ENCODE assay signal across 22 cellular contexts in genomic region chr11:67617243-67617953, GRCh38. TPM values are rescaled to one million over a fixed set of nuclear protein-coding genes. Genes with fewer than 3 reads are reported as not detected.
DNase-seq lines count a peak whose midpoint lies in the region; ATAC-seq and TF ChIP-seq lines count a peak whose summit lies in the region.
"Had no signal": no experiment of that assay in that cellular context is flagged by ENCODE, and none has a peak within 500 bp of the region (broad histone marks: within the 10 kb centered on the region; RNA-seq: fewer than 3 reads in every experiment).

No MANE protein-coding gene starts in this region.

- H3K36me3 Mint-ChIP-seq in T-helper 1 cell treated with Interleukin-12 subunit alpha and Interleukin-12 subunit beta and Interleukin-4 antibody, amounts not matched to agents 30 μg/mL and 1 μg/mL, for 36 hours (ENCODE audit: low read depth) = peaks cover 10% of the 10 kb centered on the region
- H3K36me3 Mint-ChIP-seq in central memory CD8-positive, alpha-beta T cell (ENCODE audit: insufficient read depth) = peaks cover 13% of the 10 kb centered on the region
- H3K36me3 Mint-ChIP-seq in neural progenitor cell = peaks cover 12% of the 10 kb centered on the region
- peaks cover 2 to 3% of the 10 kb centered on the region in 2 donors for H3K36me3 Mint-ChIP-seq in CD14-positive monocyte

- H3K9me3 ChIP-seq in neural progenitor cell (ENCODE audit: low read depth) = no peaks in the 10 kb centered on the region
- H3K9me3 ChIP-seq: BLaER1, tibial artery had no signal

- peaks cover 26% of the 10 kb centered on the region for H3F3A ChIP-seq in neural progenitor cell (ENCODE audit: low read depth)

- H2AFZ ChIP-seq in neural progenitor cell (replicated peaks) = no peak overlapping the region

- peaks cover 16% of the 10 kb centered on the region for H3K27me3 Mint-ChIP-seq in T-helper 1 cell treated with Interleukin-12 subunit alpha and Interleukin-12 subunit beta and Interleukin-4 antibody, amounts not matched to agents 30 μg/mL and 1 μg/mL, for 36 hours (ENCODE audit: low read depth)
- H3K27me3 Mint-ChIP-seq in central memory CD8-positive, alpha-beta T cell = no peaks in the 10 kb centered on the region
- H3K27me3 Mint-ChIP-seq in neural progenitor cell (ENCODE audit: insufficient read depth, low read depth) (peaks cover 25% of the 10 kb centered on the region), CD14-positive monocyte (ENCODE audit: low read depth in 3 of 3) (peaks cover 21 to 26% (median 25%) of the 10 kb centered on the region in 3 donors)

- peaks cover 24% of the 10 kb centered on the region for H3K4me1 ChIP-seq in neural progenitor cell

- H3K79me2 ChIP-seq in neural progenitor cell (ENCODE audit: low read depth) = peaks cover 24% of the 10 kb centered on the region

- ATAC-seq in central memory CD8-positive, alpha-beta T cell (replicated peaks; ENCODE audit: extremely low read depth, poor library complexity, severe bottlenecking) = no peak
- ATAC-seq: sciatic nerve, SK-N-SH treated with all-trans-retinoic acid at 6 μM for 48 hours had no signal

- H3K27ac Mint-ChIP-seq in T-helper 1 cell treated with Interleukin-12 subunit alpha and Interleukin-12 subunit beta and Interleukin-4 antibody, amounts not matched to agents 30 μg/mL and 1 μg/mL, for 36 hours = peak overlapping the region; percentile 64
- H3K27ac Mint-ChIP-seq in central memory CD8-positive, alpha-beta T cell (ENCODE audit: low read depth) = peak overlapping the region; percentile 63
- H3K27ac Mint-ChIP-seq in neural progenitor cell = no peak overlapping the region
- H3K27ac Mint-ChIP-seq in CD14-positive monocyte = no peak overlapping the region

- no peaks in the 10 kb centered on the region for H3K36me3 ChIP-seq in neural progenitor cell

- no peak overlapping the region for H3K4me2 ChIP-seq in neural progenitor cell

- H3K27ac ChIP-seq in neural progenitor cell = no peak overlapping the region
- H3K27ac ChIP-seq: 22Rv1, tibial artery had no signal

- DNase-seq in T-helper 1 cell (no peak), HuH-7 (ENCODE audit: low spot score) (peak; percentile 84), neural progenitor cell (ENCODE audit: low spot score) (no peak), anterior cingulate cortex (lab: John Stamatoyannopoulos, UW) (no peak), CD14-positive monocyte (ENCODE audit: low spot score) (no peak), NCI-H187 (lab: John Stamatoyannopoulos, UW) (no peak)
- no peak for DNase-seq in central memory CD8-positive, alpha-beta T cell (ENCODE audit: low spot score in 2 of 2)
- DNase-seq: activated naive CD4-positive, alpha-beta T cell treated with anti-CD3 and anti-CD28 coated beads, Interleukin-2, amount 50 U/mL, for 16 hours; EL; NCI-H187 treated with DMSO at 0.1 percent for 48 hours; stimulated activated CD4-positive, alpha-beta T cell treated with anti-CD3 and anti-CD28 coated beads, Interleukin-2, amount 100 ng/mL, for 24 hours; tibial artery had no signal

- H3K9ac ChIP-seq in neural progenitor cell = no peak overlapping the region
- H3K9ac ChIP-seq: BLaER1 had no signal

- peaks cover 15% of the 10 kb centered on the region for H4K20me1 ChIP-seq in neural progenitor cell (ENCODE audit: low read depth)
- H4K20me1 ChIP-seq: BLaER1 had no signal

- intact Hi-C loops in CD14-positive monocyte (cut with micrococcal nuclease) = no loop called here

- H3K9me3 Mint-ChIP-seq in T-helper 1 cell treated with Interleukin-12 subunit alpha and Interleukin-12 subunit beta and Interleukin-4 antibody, amounts not matched to agents 30 μg/mL and 1 μg/mL, for 36 hours = no peaks in the 10 kb centered on the region
- H3K9me3 Mint-ChIP-seq in central memory CD8-positive, alpha-beta T cell = no peaks in the 10 kb centered on the region
- H3K9me3 Mint-ChIP-seq in neural progenitor cell = peaks cover 4% of the 10 kb centered on the region
- H3K9me3 Mint-ChIP-seq in CD14-positive monocyte = peaks cover 0 to 7% (median 2%) of the 10 kb centered on the region in 7 donors

- peaks cover 25% of the 10 kb centered on the region for H3K4me1 Mint-ChIP-seq in T-helper 1 cell treated with Interleukin-12 subunit alpha and Interleukin-12 subunit beta and Interleukin-4 antibody, amounts not matched to agents 30 μg/mL and 1 μg/mL, for 36 hours (ENCODE audit: low read depth)
- H3K4me1 Mint-ChIP-seq in central memory CD8-positive, alpha-beta T cell = peaks cover 40% of the 10 kb centered on the region
- H3K4me1 Mint-ChIP-seq in neural progenitor cell (peaks cover 40% of the 10 kb centered on the region), CD14-positive monocyte (peaks cover 18% of the 10 kb centered on the region)

- no peak overlapping the region for H3K4me3 Mint-ChIP-seq in T-helper 1 cell treated with Interleukin-12 subunit alpha and Interleukin-12 subunit beta and Interleukin-4 antibody, amounts not matched to agents 30 μg/mL and 1 μg/mL, for 36 hours
- H3K4me3 Mint-ChIP-seq in central memory CD8-positive, alpha-beta T cell = peak overlapping the region; percentile 78
- H3K4me3 Mint-ChIP-seq in neural progenitor cell = peak overlapping the region; percentile 48
- H3K4me3 Mint-ChIP-seq in CD14-positive monocyte = peak overlapping the region in 1 of 2 donors; percentile 35

- H3K27me3 ChIP-seq in neural progenitor cell = no peaks in the 10 kb centered on the region
- H3K27me3 ChIP-seq: BLaER1 had no signal

- H3K4me3 ChIP-seq in neural progenitor cell = no peak overlapping the region
- H3K4me3 ChIP-seq: BLaER1, lung, tibial artery had no signal

- TF ChIP-seq CTCF in neural progenitor cell (IDR thresholded peaks at IDR 0.05) = no peak
- TF ChIP-seq CTCF in CD14-positive monocyte (IDR thresholded peaks at IDR 0.05) = no peak

RNA-seq across cellular contexts. Expression of gene NDUFV1, which starts 10.7 kb away (rescaled TPM):
- total RNA-seq in neural progenitor cell (ENCODE audit: low replicate concordance) = 71.0 and 137 TPM in 2 replicates
- 10 to 100 TPM; 71.6 to 72.1 TPM for polyA plus RNA-seq in CD14-positive monocyte

RNA-seq across cellular contexts. Expression of gene NUDT8, which starts 12.3 kb away (rescaled TPM):
- 1.6 and 4.1 TPM in 2 replicates for total RNA-seq in neural progenitor cell (ENCODE audit: low replicate concordance)
- 1 to 10 TPM; 1.3 to 1.4 TPM for polyA plus RNA-seq in CD14-positive monocyte

RNA-seq across cellular contexts. Expression of gene TBX10, which starts 22.2 kb away (rescaled TPM):
- total RNA-seq in neural progenitor cell (ENCODE audit: low replicate concordance) = not detected in 2 replicates
- polyA plus RNA-seq in CD14-positive monocyte = not detected
- total RNA-seq: bronchial epithelial cell, H4, lung, MCF 10A, NCI-H460, sciatic nerve had no signal
- polyA plus RNA-seq: lung had no signal

RNA-seq across cellular contexts. Expression of gene ACY3, which starts 33.1 kb away (rescaled TPM):
- total RNA-seq in neural progenitor cell (ENCODE audit: low replicate concordance) = not detected in 2 replicates
- under 1 TPM; 0.16 to 0.21 TPM for polyA plus RNA-seq in CD14-positive monocyte
- total RNA-seq: bronchial epithelial cell, MCF 10A, NCI-H460 had no signal

RNA-seq across cellular contexts. Expression of gene GSTP1, which starts 33.8 kb away (rescaled TPM):
- 436 and 1,035 TPM in 2 replicates for total RNA-seq in neural progenitor cell (ENCODE audit: low replicate concordance)
- polyA plus RNA-seq in CD14-positive monocyte = 1,000 to 10,000 TPM; 1,250 to 1,483 TPM

Comparison
In these comparisons a context has a peak if more than half of its experiments do, and no peak if none do; other contexts are left out.
1. H3K27ac Mint-ChIP-seq: peak in T-helper 1 cell treated with Interleukin-12 subunit alpha and Interleukin-12 subunit beta and Interleukin-4 antibody, amounts not matched to agents 30 μg/mL and 1 μg/mL, for 36 hours (single experiment) and central memory CD8-positive, alpha-beta T cell (single experiment); none in neural progenitor cell (single experiment) and CD14-positive monocyte (0 of 7).